ENCODE assay signal across 8 cellular contexts in the genomic region with DNA sequence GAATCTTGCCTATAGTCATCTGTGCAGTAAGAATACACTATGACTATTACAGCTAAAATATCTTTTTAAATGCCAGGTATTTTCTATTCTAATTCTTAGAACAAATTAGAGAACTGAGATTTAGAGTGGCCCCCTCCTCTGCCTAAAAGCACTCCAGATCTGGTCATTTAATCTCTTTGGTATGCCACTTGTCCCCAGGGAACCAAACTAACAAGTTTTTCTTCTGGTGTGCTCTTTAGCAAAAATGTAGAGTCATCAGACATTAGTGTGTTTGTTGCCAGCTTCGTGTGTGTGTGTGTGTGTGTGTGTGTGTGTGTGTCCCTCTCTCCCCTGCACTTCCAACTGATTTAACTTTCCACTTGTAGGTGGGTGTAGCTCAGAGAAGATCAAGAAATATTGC.
DNase-seq lines count a peak whose midpoint lies in the region; ATAC-seq and TF ChIP-seq lines count a peak whose summit lies in the region.
"Not testable (repeated sequence)": the region's sequence is repeated elsewhere in the genome, so short reads cannot be mapped to it uniquely, and the experiment has no call there.

No MANE protein-coding gene starts in this region.

- H3K4me3 ChIP-seq in upper lobe of left lung, result not testable (repeated sequence)

- intact Hi-C loops in activated B cell treated with CpG ODN at 0.5 μM for 24 hours (cut with micrococcal nuclease), result not testable (repeated sequence)

- not testable (repeated sequence) for H3K27me3 ChIP-seq in upper lobe of left lung

- not testable (repeated sequence) for H3K4me3 Mint-ChIP-seq in activated B cell treated with CpG ODN at 0.5 μM for 24 hours; progenitor cell of endocrine pancreas (ENCODE audit: low read depth)

- not testable (repeated sequence) for H3K27ac Mint-ChIP-seq in activated B cell treated with CpG ODN at 0.5 μM for 24 hours
- peak overlapping the region; percentile 91 for H3K27ac Mint-ChIP-seq in progenitor cell of endocrine pancreas

- not testable (repeated sequence) for H3K36me3 Mint-ChIP-seq in activated B cell treated with CpG ODN at 0.5 μM for 24 hours (ENCODE audit: low read depth); progenitor cell of endocrine pancreas (ENCODE audit: insufficient read depth)

- TF ChIP-seq CTCF in activated B cell treated with CpG ODN at 0.5 μM for 24 hours (IDR thresholded peaks at IDR 0.05); progenitor cell of endocrine pancreas (IDR thresholded peaks at IDR 0.05; ENCODE audit: unreplicated experiment); upper lobe of left lung (IDR thresholded peaks at IDR 0.05): not testable (repeated sequence)

- not testable (repeated sequence) for TF ChIP-seq POLR2A in upper lobe of left lung (IDR thresholded peaks at IDR 0.05)

- WGBS in upper lobe of left lung, 2 donors, result 25% methylated on average over 1 of the region's 1 CpG; no CpG with 5 or more reads in 1 of the 2 donors

- POLR2A ChIA-PET in activated B cell treated with CpG ODN at 0.5 μM for 24 hours (lab: Charles Lee), result not testable (repeated sequence)

- CTCF ChIA-PET in activated B cell treated with CpG ODN at 0.5 μM for 24 hours (lab: Charles Lee), result not testable (repeated sequence)

- H3K27ac ChIP-seq in upper lobe of left lung, result not testable (repeated sequence)

- H3K4me1 ChIP-seq in upper lobe of left lung, result not testable (repeated sequence)

- H3K36me3 ChIP-seq in upper lobe of left lung, result not testable (repeated sequence)

- not testable (repeated sequence) for H3K4me1 Mint-ChIP-seq in activated B cell treated with CpG ODN at 0.5 μM for 24 hours
- peaks cover 22% of the 10 kb centered on the region for H3K4me1 Mint-ChIP-seq in progenitor cell of endocrine pancreas (ENCODE audit: low read depth)

- DNase-seq in DMS79 (lab: John Stamatoyannopoulos, UW) (peak; percentile 33), NCI-H128 (lab: John Stamatoyannopoulos, UW; ENCODE audit: unreplicated experiment) (peak; percentile 20), islet precursor cell (peak; percentile 65)
- not testable (repeated sequence) for DNase-seq in activated B cell treated with CpG ODN at 0.5 μM for 24 hours; progenitor cell of endocrine pancreas (ENCODE audit: low spot score, unreplicated experiment); upper lobe of left lung

- not testable (repeated sequence) for H3K9me3 Mint-ChIP-seq in activated B cell treated with CpG ODN at 0.5 μM for 24 hours; progenitor cell of endocrine pancreas (ENCODE audit: low read depth)

- ATAC-seq in GM19351 (IDR thresholded peaks at IDR 0.05; ENCODE audit: unreplicated experiment) (peak; percentile 54), HG03103 (IDR thresholded peaks at IDR 0.05; ENCODE audit: low read depth, unreplicated experiment) (peak; percentile 60), activated B cell treated with CpG ODN at 0.5 μM for 24 hours (ENCODE audit: low read depth) (peak; percentile 50), upper lobe of left lung (ENCODE audit: low FRiP score in 2 of 2) (peak; percentile 36 to 81)

- H3K9me3 ChIP-seq in upper lobe of left lung, result not testable (repeated sequence)

- H3K27me3 Mint-ChIP-seq in activated B cell treated with CpG ODN at 0.5 μM for 24 hours, progenitor cell of endocrine pancreas: not testable (repeated sequence)

- TF ChIP-seq EP300 in upper lobe of left lung (IDR thresholded peaks at IDR 0.05), result not testable (repeated sequence)
